8 cellular contexts compared by ENCODE assay signal in the genomic region with DNA sequence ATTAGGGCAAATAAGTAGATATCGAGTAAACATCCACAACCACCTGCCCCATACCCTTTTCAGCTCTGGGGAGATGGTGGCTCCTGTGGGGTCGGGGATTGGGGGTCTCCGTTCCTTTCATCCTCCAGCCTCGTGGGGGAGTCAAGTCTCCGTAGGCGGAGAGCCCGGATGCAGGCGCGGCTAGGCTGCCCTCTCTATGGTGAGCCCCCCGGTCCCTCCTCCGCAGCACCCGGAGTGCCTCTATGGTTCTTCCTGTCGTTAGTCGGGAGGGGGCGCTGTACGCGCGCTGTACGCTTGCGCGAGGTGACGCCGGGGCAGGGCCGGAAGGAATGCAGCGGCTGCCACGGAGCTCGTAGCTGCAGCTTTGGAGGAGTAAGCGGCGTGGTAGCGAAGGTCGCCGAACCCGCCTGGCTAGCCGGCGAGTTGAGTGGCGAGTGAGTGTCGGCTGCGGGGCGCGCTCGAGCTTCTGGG. TPM values are rescaled to one million over a fixed set of nuclear protein-coding genes. Genes with fewer than 3 reads are reported as not detected.
DNase-seq lines count a peak whose midpoint lies in the region; ATAC-seq and TF ChIP-seq lines count a peak whose summit lies in the region.

No MANE protein-coding gene starts in this region.

- DNase-seq in G401 (ENCODE audit: low spot score) (peak; percentile 88), GOT3 (lab: John Stamatoyannopoulos, UW) (peak; percentile 83), LHCN-M2 (ENCODE audit: low read depth) (peak; percentile 93), activated gamma-delta T cell (lab: John Stamatoyannopoulos, UW) (peak; percentile 84), fibroblast of villous mesenchyme (ENCODE audit: low read depth) (peak; percentile 91)
- DNase-seq in stimulated activated naive CD8-positive, alpha-beta T cell treated with anti-CD3 and anti-CD28 coated beads, Interleukin-15, amount 100 ng/mL, for 72 hours = peak; percentile 97

- H3K4me1 Mint-ChIP-seq in stimulated activated naive CD8-positive, alpha-beta T cell treated with anti-CD3 and anti-CD28 coated beads, Interleukin-15, amount 100 ng/mL, for 72 hours = peaks cover 27% of the 10 kb centered on the region

- no peaks in the 10 kb centered on the region for H3K27me3 Mint-ChIP-seq in stimulated activated naive CD8-positive, alpha-beta T cell treated with anti-CD3 and anti-CD28 coated beads, Interleukin-15, amount 100 ng/mL, for 72 hours

- peak; percentile 90 for TF ChIP-seq CTCF in fibroblast of villous mesenchyme (IDR thresholded peaks at IDR 0.05; ENCODE audit: insufficient read depth, low read depth, low read length)
- TF ChIP-seq CTCF in neural cell (IDR thresholded peaks at IDR 0.05; ENCODE audit: poor library complexity, severe bottlenecking) = peak; percentile 92

- no peaks in the 10 kb centered on the region for H3K9me3 ChIP-seq in neural cell (ENCODE audit: low read length)

- peak overlapping the region; percentile 97 to 99 for H3K4me3 Mint-ChIP-seq in stimulated activated naive CD8-positive, alpha-beta T cell treated with anti-CD3 and anti-CD28 coated beads, Interleukin-15, amount 100 ng/mL, for 72 hours

- TF ChIP-seq POLR2A in Raji (IDR thresholded peaks at IDR 0.05; ENCODE audit: insufficient read depth, low read depth, low read length) = peak; percentile 90

- H3K79me2 ChIP-seq in neural cell (replicated peaks; ENCODE audit: insufficient read depth, low read length) = peaks cover 14% of the 10 kb centered on the region

- peak; percentile 98 for ATAC-seq in stimulated activated naive CD8-positive, alpha-beta T cell treated with anti-CD3 and anti-CD28 coated beads, Interleukin-15, amount 100 ng/mL, for 72 hours

- H3K4me2 ChIP-seq in neural cell (ENCODE audit: low read length) = no peak overlapping the region

- peak overlapping the region; percentile 27 for H2AFZ ChIP-seq in neural cell (ENCODE audit: low read depth, low read length)

- H3K9ac ChIP-seq in neural cell (ENCODE audit: low read length) = peak overlapping the region; percentile 73

- no peaks in the 10 kb centered on the region for H3K36me3 ChIP-seq in neural cell (ENCODE audit: insufficient read depth, low read length)

- TF ChIP-seq EP300 in neural cell (conservative IDR thresholded peaks at IDR 0.05; ENCODE audit: poor library complexity, severe bottlenecking) = no peak

- in situ Hi-C loops in G401 (cut with HindIII; ENCODE audit: low sequenced_read_pairs) = no loop called here

- no peaks in the 10 kb centered on the region for H3K27me3 ChIP-seq in neural cell (ENCODE audit: insufficient read depth, low read depth, low read length)

- no peaks in the 10 kb centered on the region for H4K20me1 ChIP-seq in neural cell (ENCODE audit: insufficient read depth)

- H3K27ac ChIP-seq in neural cell (ENCODE audit: low read length) = peak overlapping the region; percentile 61

- no peaks in the 10 kb centered on the region for H3K9me3 Mint-ChIP-seq in stimulated activated naive CD8-positive, alpha-beta T cell treated with anti-CD3 and anti-CD28 coated beads, Interleukin-15, amount 100 ng/mL, for 72 hours

- H3K9me2 ChIP-seq in neural cell (ENCODE audit: insufficient read depth, low read length) = no peaks in the 10 kb centered on the region

- peak overlapping the region; percentile 97 for H3K27ac Mint-ChIP-seq in stimulated activated naive CD8-positive, alpha-beta T cell treated with anti-CD3 and anti-CD28 coated beads, Interleukin-15, amount 100 ng/mL, for 72 hours

- H3K4me3 ChIP-seq in fibroblast of villous mesenchyme (ENCODE audit: low read depth, low read length) (peak overlapping the region; percentile 79), neural cell (ENCODE audit: low read length) (peak overlapping the region; percentile 80)

- TF ChIP-seq RAD21 in neural cell (conservative IDR thresholded peaks at IDR 0.05) = peak; percentile 58

- H3F3A ChIP-seq in neural cell (ENCODE audit: insufficient read depth, low read length, poor library complexity, severe bottlenecking) = no peaks in the 10 kb centered on the region

TF ChIP-seq in neural cell, 6 proteins besides CTCF, POLR2A, EP300 and RAD21:
- TF ChIP-seq POLR2AphosphoS5 (IDR thresholded peaks at IDR 0.05) (peak; percentile 87), EZH2 (IDR thresholded peaks at IDR 0.05; ENCODE audit: borderline replicate concordance, insufficient read depth, low read length, poor library complexity, severe bottlenecking) (no peak), TAF1 (IDR thresholded peaks at IDR 0.05; ENCODE audit: low read depth) (no peak), MXI1 (conservative IDR thresholded peaks at IDR 0.05; ENCODE audit: poor library complexity, severe bottlenecking) (peak; percentile 30), SMC3 (conservative IDR thresholded peaks at IDR 0.05; ENCODE audit: poor library complexity) (peak; percentile 50)
- TF ChIP-seq, protein P1, sequence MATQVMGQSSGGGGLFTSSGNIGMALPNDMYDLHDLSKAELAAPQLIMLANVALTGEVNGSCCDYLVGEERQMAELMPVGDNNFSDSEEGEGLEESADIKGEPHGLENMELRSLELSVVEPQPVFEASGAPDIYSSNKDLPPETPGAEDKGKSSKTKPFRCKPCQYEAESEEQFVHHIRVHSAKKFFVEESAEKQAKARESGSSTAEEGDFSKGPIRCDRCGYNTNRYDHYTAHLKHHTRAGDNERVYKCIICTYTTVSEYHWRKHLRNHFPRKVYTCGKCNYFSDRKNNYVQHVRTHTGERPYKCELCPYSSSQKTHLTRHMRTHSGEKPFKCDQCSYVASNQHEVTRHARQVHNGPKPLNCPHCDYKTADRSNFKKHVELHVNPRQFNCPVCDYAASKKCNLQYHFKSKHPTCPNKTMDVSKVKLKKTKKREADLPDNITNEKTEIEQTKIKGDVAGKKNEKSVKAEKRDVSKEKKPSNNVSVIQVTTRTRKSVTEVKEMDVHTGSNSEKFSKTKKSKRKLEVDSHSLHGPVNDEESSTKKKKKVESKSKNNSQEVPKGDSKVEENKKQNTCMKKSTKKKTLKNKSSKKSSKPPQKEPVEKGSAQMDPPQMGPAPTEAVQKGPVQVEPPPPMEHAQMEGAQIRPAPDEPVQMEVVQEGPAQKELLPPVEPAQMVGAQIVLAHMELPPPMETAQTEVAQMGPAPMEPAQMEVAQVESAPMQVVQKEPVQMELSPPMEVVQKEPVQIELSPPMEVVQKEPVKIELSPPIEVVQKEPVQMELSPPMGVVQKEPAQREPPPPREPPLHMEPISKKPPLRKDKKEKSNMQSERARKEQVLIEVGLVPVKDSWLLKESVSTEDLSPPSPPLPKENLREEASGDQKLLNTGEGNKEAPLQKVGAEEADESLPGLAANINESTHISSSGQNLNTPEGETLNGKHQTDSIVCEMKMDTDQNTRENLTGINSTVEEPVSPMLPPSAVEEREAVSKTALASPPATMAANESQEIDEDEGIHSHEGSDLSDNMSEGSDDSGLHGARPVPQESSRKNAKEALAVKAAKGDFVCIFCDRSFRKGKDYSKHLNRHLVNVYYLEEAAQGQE (IDR thresholded peaks at IDR 0.05; ENCODE audit: borderline replicate concordance) = no peak

RNA-seq across cellular contexts. Expression of a gene that starts 14.8 kb away (rescaled TPM):
- total RNA-seq in G401 (2014; rRNA removed; shearing (Covaris generic)) = not detected in 2 replicates
- total RNA-seq in LHCN-M2 (2014; rRNA removed) = not detected in 2 replicates
- not detected for polyA plus RNA-seq in LHCN-M2 (2012)
- total RNA-seq in fibroblast of villous mesenchyme = not detected in 2 replicates
- polyA plus RNA-seq in neural cell = 0.40 and 0.42 TPM in 2 replicates
- 0.46 TPM in 1 of 2 replicates, not detected in the other for polyA minus RNA-seq in neural cell

Comparison
In these comparisons a context has a peak if more than half of its experiments do, and no peak if none do; other contexts are left out.
1. Peak in every context shown above with its lines: DNase-seq, ATAC-seq, H3K4me3 ChIP-seq and H3K27ac ChIP-seq.